1 cellular context compared by ENCODE assay signal in genomic region chr17:488993-489757, GRCh38.
TF ChIP-seq lines count a peak whose summit lies in the region.

No MANE protein-coding gene starts in this region.

TF ChIP-seq in HepG2, 621 proteins besides CTCF, POLR2A, EP300 and RAD21 (continued from another document and continues in another):
- TF ChIP-seq MEF2D (CRISPR knock-in tag; IDR thresholded peaks at IDR 0.05) (peak; percentile 74; the same call in 1 of the 2 replicates), ZNF761 (CRISPR knock-in tag; conservative IDR thresholded peaks at IDR 0.05) (no peak), EHMT2 (IDR thresholded peaks at IDR 0.05; ENCODE audit: borderline replicate concordance, low read depth, low read length) (no peak), REL (CRISPR knock-in tag; conservative IDR thresholded peaks at IDR 0.05) (0 out of 2 replicates have a peak, but pooled peaks have one; percentile 75), NFE2L2 (IDR thresholded peaks at IDR 0.05; ENCODE audit: low read length) (no peak), ZNF841 (CRISPR knock-in tag; IDR thresholded peaks at IDR 0.05; ENCODE audit: borderline replicate concordance) (0 out of 2 replicates have a peak, but pooled peaks have one; percentile 56), TCF7 (IDR thresholded peaks at IDR 0.05; ENCODE audit: low read depth) (no peak), ZC3H4 (CRISPR knock-in tag; IDR thresholded peaks at IDR 0.05; ENCODE audit: borderline replicate concordance) (no peak), PHF5A (CRISPR knock-in tag; IDR thresholded peaks at IDR 0.05; ENCODE audit: low read depth, unreplicated experiment) (no peak), REXO4 (CRISPR knock-in tag; IDR thresholded peaks at IDR 0.05; ENCODE audit: borderline replicate concordance) (peak; percentile 92; the same call in 1 of the 2 replicates), GPN1 (CRISPR knock-in tag; IDR thresholded peaks at IDR 0.05; ENCODE audit: borderline replicate concordance) (peak; percentile 76; the same call in 1 of the 2 replicates), SP4 (CRISPR knock-in tag; IDR thresholded peaks at IDR 0.05) (0 out of 2 replicates have a peak, but pooled peaks have one; percentile 16), KDM5B (CRISPR knock-in tag; IDR thresholded peaks at IDR 0.05; ENCODE audit: borderline replicate concordance) (peak; percentile 94), IKZF1 (IDR thresholded peaks at IDR 0.05) (no peak), KLF6 (CRISPR knock-in tag; IDR thresholded peaks at IDR 0.05) (peak; percentile 82; the same call in 1 of the 2 replicates), ZNF589 (CRISPR knock-in tag; conservative IDR thresholded peaks at IDR 0.05) (peak; percentile 69; the same call in 1 of the 2 replicates), CHCHD3 (CRISPR knock-in tag; IDR thresholded peaks at IDR 0.05) (0 out of 2 replicates have a peak, but pooled peaks have one; percentile 80), ZNF713 (CRISPR knock-in tag; IDR thresholded peaks at IDR 0.05) (no peak), SNAI1 (CRISPR knock-in tag; IDR thresholded peaks at IDR 0.05; ENCODE audit: borderline replicate concordance) (no peak), FOXA3 (CRISPR knock-in tag; IDR thresholded peaks at IDR 0.05) (no peak), NCOA1 (CRISPR knock-in tag; IDR thresholded peaks at IDR 0.05) (no peak), HNF1A (IDR thresholded peaks at IDR 0.05; ENCODE audit: low read depth) (no peak), HNF1A (CRISPR knock-in tag; IDR thresholded peaks at IDR 0.05; ENCODE audit: borderline replicate concordance) (no peak), ARID4A (CRISPR knock-in tag; IDR thresholded peaks at IDR 0.05; ENCODE audit: borderline replicate concordance) (peak; percentile 59), EZH2 (conservative IDR thresholded peaks at IDR 0.05; ENCODE audit: low read depth, low read length) (no peak), PHF20 (CRISPR knock-in tag; IDR thresholded peaks at IDR 0.05) (peak; percentile 55), PREB (CRISPR knock-in tag; IDR thresholded peaks at IDR 0.05) (no peak), ZNF788 (CRISPR knock-in tag; IDR thresholded peaks at IDR 0.05; ENCODE audit: borderline replicate concordance) (peak; percentile 94; the same call in 1 of the 2 replicates), TRIM22 (IDR thresholded peaks at IDR 0.05) (no peak), ZIK1 (CRISPR knock-in tag; IDR thresholded peaks at IDR 0.05; ENCODE audit: borderline replicate concordance, low read depth) (0 out of 2 replicates have a peak, but pooled peaks have one; percentile 74), FLYWCH1 (CRISPR knock-in tag; IDR thresholded peaks at IDR 0.05) (no peak; the same call in 1 of the 2 replicates), DMAP1 (CRISPR knock-in tag; IDR thresholded peaks at IDR 0.05) (0 out of 2 replicates have a peak, but pooled peaks have one; percentile 26), ZNF496 (CRISPR knock-in tag; IDR thresholded peaks at IDR 0.05; ENCODE audit: insufficient replicate concordance) (no peak), GFI1 (CRISPR knock-in tag; IDR thresholded peaks at IDR 0.05; ENCODE audit: borderline replicate concordance) (no peak), NCOR1 (IDR thresholded peaks at IDR 0.05; ENCODE audit: borderline replicate concordance, low read length) (no peak), MED1 (CRISPR knock-in tag; IDR thresholded peaks at IDR 0.05) (peak; percentile 58), ZNF546 (CRISPR knock-in tag; conservative IDR thresholded peaks at IDR 0.05) (peak; percentile 96), NFATC3 (CRISPR knock-in tag; IDR thresholded peaks at IDR 0.05) (no peak), FUBP1 (CRISPR knock-in tag; IDR thresholded peaks at IDR 0.05; ENCODE audit: borderline replicate concordance) (no peak), UBTF (CRISPR knock-in tag; IDR thresholded peaks at IDR 0.05) (peak; percentile 71), IRF2 (CRISPR knock-in tag; IDR thresholded peaks at IDR 0.05) (peak; percentile 48; the same call in 1 of the 2 replicates), PCBP1 (IDR thresholded peaks at IDR 0.05; ENCODE audit: borderline replicate concordance, low read depth, low read length) (no peak), TBX2 (CRISPR knock-in tag; IDR thresholded peaks at IDR 0.05; ENCODE audit: borderline replicate concordance) (peak; percentile 81), ZNF17 (CRISPR knock-in tag; IDR thresholded peaks at IDR 0.05) (no peak), CREM (IDR thresholded peaks at IDR 0.05) (no peak), CREM (CRISPR knock-in tag; IDR thresholded peaks at IDR 0.05) (no peak), SSRP1 (CRISPR knock-in tag; IDR thresholded peaks at IDR 0.05) (no peak), RARA (CRISPR knock-in tag; IDR thresholded peaks at IDR 0.05) (peak; percentile 48; the same call in 1 of the 2 replicates), SMAD9 (CRISPR knock-in tag; IDR thresholded peaks at IDR 0.05) (no peak), CHD2 (IDR thresholded peaks at IDR 0.05; ENCODE audit: low read depth, low read length) (no peak), SRSF4 (IDR thresholded peaks at IDR 0.05; ENCODE audit: low read depth, low read length, poor library complexity, severe bottlenecking) (no peak), ATF7 (IDR thresholded peaks at IDR 0.05) (no peak), ATF7 (CRISPR knock-in tag; IDR thresholded peaks at IDR 0.05) (0 out of 2 replicates have a peak, but pooled peaks have one; percentile 19)
